ENCODE assay signal across 10 cellular contexts in genomic region chr9:94864862-94865435, GRCh38.
DNase-seq lines count a peak whose midpoint lies in the region; ATAC-seq and TF ChIP-seq lines count a peak whose summit lies in the region.
"Had no signal": no experiment of that assay in that cellular context is flagged by ENCODE, and none has a peak within 500 bp of the region (broad histone marks: within the 10 kb centered on the region; RNA-seq: fewer than 3 reads in every experiment).

No MANE protein-coding gene starts in this region.

- TF ChIP-seq CTCF in left ventricle myocardium inferior (IDR thresholded peaks at IDR 0.05; ENCODE audit: borderline replicate concordance) (no peak), gastroesophageal sphincter (IDR thresholded peaks at IDR 0.05) (no peak), parathyroid adenoma (IDR thresholded peaks at IDR 0.05) (no peak), upper lobe of right lung (IDR thresholded peaks at IDR 0.05) (no peak)

- no peak overlapping the region for H3K9ac ChIP-seq in parathyroid adenoma

- intact Hi-C loops in left ventricle myocardium inferior (cut with micrococcal nuclease): loop anchor here (5.0 to 10.0 kb wide), 2 partner anchors 80 to 142 kb away; no protein-coding TSS in a partner anchor
- intact Hi-C loops in Right ventricle myocardium superior (cut with DNase I): loop anchor here (5.0 kb wide), 1 partner anchor 137 kb away; no protein-coding TSS in a partner anchor
- intact Hi-C loops in upper lobe of right lung (cut with DNase I): no loop called here

- no peak for TF ChIP-seq EP300 in gastroesophageal sphincter (IDR thresholded peaks at IDR 0.05)

- peak overlapping the region; percentile 21 for H3K4me2 ChIP-seq in parathyroid adenoma (ENCODE audit: low read length)

- H3K27ac ChIP-seq in left ventricle myocardium inferior (replicated peaks) (peak overlapping the region; percentile 94), gastroesophageal sphincter (peak overlapping the region; percentile 84 to 99 (median 87)), parathyroid adenoma (peak overlapping the region; percentile 98), upper lobe of right lung (peak overlapping the region; percentile 86)

- no peak for TF ChIP-seq POLR2A in gastroesophageal sphincter (IDR thresholded peaks at IDR 0.05)

- H3K36me3 ChIP-seq in left ventricle myocardium inferior (no peaks in the 10 kb centered on the region), gastroesophageal sphincter (no peaks in the 10 kb centered on the region), parathyroid adenoma (ENCODE audit: control insufficient read depth, insufficient read depth, low read length) (no peaks in the 10 kb centered on the region), upper lobe of right lung (no peaks in the 10 kb centered on the region)

- DNase-seq in left ventricle myocardium inferior (no peak), Right ventricle myocardium superior (no peak), upper lobe of right lung (no peak)
- no peak for DNase-seq in activated naive CD4-positive, alpha-beta T cell (lab: John Stamatoyannopoulos, UW)
- no peak for DNase-seq in stimulated activated CD4-positive, alpha-beta T cell treated with anti-CD3 and anti-CD28 coated beads, Interleukin-1b, Interleukin-23, amount 100 ng/mL, for 48 hours
- DNase-seq in activated naive CD4-positive, alpha-beta T cell treated with anti-CD3 and anti-CD28 coated beads, Interleukin-2, amount 50 U/mL, for 16 hours: no peak
- DNase-seq: activated CD8-positive, alpha-beta T cell treated with anti-CD3 and anti-CD28 coated beads, Interleukin-2, amount 10 ng/mL, durations not matched to agents 7 days and 5 days; RPMI8226 had no signal

- H3K27me3 ChIP-seq in left ventricle myocardium inferior (ENCODE audit: low read depth) (no peaks in the 10 kb centered on the region), gastroesophageal sphincter (no peaks in the 10 kb centered on the region), parathyroid adenoma (ENCODE audit: control insufficient read depth, insufficient read depth, low read length) (no peaks in the 10 kb centered on the region), upper lobe of right lung (no peaks in the 10 kb centered on the region)

- peaks cover 65% of the 10 kb centered on the region for H3K4me1 ChIP-seq in left ventricle myocardium inferior
- peaks cover 26 to 64% (median 27%) of the 10 kb centered on the region in 3 donors for H3K4me1 ChIP-seq in gastroesophageal sphincter
- peaks cover 34% of the 10 kb centered on the region for H3K4me1 ChIP-seq in parathyroid adenoma
- peaks cover 54% of the 10 kb centered on the region for H3K4me1 ChIP-seq in upper lobe of right lung

- no peaks in the 10 kb centered on the region for H3K9me3 ChIP-seq in left ventricle myocardium inferior (replicated peaks)
- H3K9me3 ChIP-seq in gastroesophageal sphincter: no peaks in the 10 kb centered on the region
- H3K9me3 ChIP-seq in parathyroid adenoma (ENCODE audit: control insufficient read depth, low read length): no peaks in the 10 kb centered on the region
- no peaks in the 10 kb centered on the region for H3K9me3 ChIP-seq in upper lobe of right lung

- WGBS in gastroesophageal sphincter (ENCODE audit: low coverage in 1 of 2), 2 donors: 16 to 18% methylated on average over 8 of the region's 8 CpGs

- peaks cover 5% of the 10 kb centered on the region for H3K79me2 ChIP-seq in parathyroid adenoma

- no peak overlapping the region for H2AFZ ChIP-seq in parathyroid adenoma

- ATAC-seq in Right ventricle myocardium superior (ENCODE audit: poor library complexity): no peak
- no peak for ATAC-seq in gastroesophageal sphincter
- ATAC-seq in upper lobe of right lung: no peak
- ATAC-seq: activated CD8-positive, alpha-beta T cell treated with anti-CD3 and anti-CD28 coated beads, Interleukin-2, amount 10 ng/mL, durations not matched to agents 7 days and 5 days had no signal

- H3K4me3 ChIP-seq in left ventricle myocardium inferior: peak overlapping the region; percentile 20
- H3K4me3 ChIP-seq in gastroesophageal sphincter: no peak overlapping the region
- H3K4me3 ChIP-seq in parathyroid adenoma (ENCODE audit: low read depth, low read length): peak overlapping the region; percentile 23
- H3K4me3 ChIP-seq in upper lobe of right lung: no peak overlapping the region

Comparison
In these comparisons a context has a peak if more than half of its experiments do, and no peak if none do; other contexts are left out.
1. H3K4me3 ChIP-seq: peak in left ventricle myocardium inferior (single experiment) and parathyroid adenoma (single experiment); none in gastroesophageal sphincter (0 of 2) and upper lobe of right lung (single experiment).
2. Peak in every context shown above with its lines, with median percentiles within 50 percentile points of each other: H3K27ac ChIP-seq.